Comparison of ENCODE assay signal across 9 cellular contexts in genomic region chr12:108666326-108666995, GRCh38. TPM values are rescaled to one million over a fixed set of nuclear protein-coding genes. Genes with fewer than 3 reads are reported as not detected.
A peak's percentile ranks its signal among the peaks of the same experiment; 100 is the strongest.
DNase-seq lines count a peak whose midpoint lies in the region; ATAC-seq and TF ChIP-seq lines count a peak whose summit lies in the region.
"Had no signal": no experiment of that assay in that cellular context is flagged by ENCODE, and none has a peak within 500 bp of the region (broad histone marks: within the 10 kb centered on the region; RNA-seq: fewer than 3 reads in every experiment).

No MANE protein-coding gene starts in this region.

- H3K27ac Mint-ChIP-seq in H9, result peak overlapping the region; percentile 59 to 95 (median 92); a peak in 6 of 7 replicates
- no peak overlapping the region for H3K27ac Mint-ChIP-seq in activated naive CD8-positive, alpha-beta T cell treated with anti-CD3 and anti-CD28 coated beads, Interleukin-2, amount 50 U/mL, for 24 hours

- H3K4me3 ChIP-seq in smooth muscle cell, result no peak overlapping the region

- no peak for DNase-seq in H9
- DNase-seq in amniotic epithelial cell (ENCODE audit: low read depth), result peak; percentile 57
- peak; percentile 75 for DNase-seq in left ventricle myocardium superior
- no peak for DNase-seq in smooth muscle cell (lab: John Stamatoyannopoulos, UW; ENCODE audit: unreplicated experiment)
- DNase-seq in activated naive CD8-positive, alpha-beta T cell treated with anti-CD3 and anti-CD28 coated beads, Interleukin-2, amount 50 U/mL, for 24 hours, result no peak
- DNase-seq in islet precursor cell, result no peak
- DNase-seq: NCI-H1048 had no signal

- H2AFZ ChIP-seq in H9 (ENCODE audit: low read length) (no peak overlapping the region), smooth muscle cell (ENCODE audit: low read depth) (no peak overlapping the region)

- no peak overlapping the region for H2BK12ac ChIP-seq in H9 (ENCODE audit: insufficient read length, low read depth, low read length)

- H2BK20ac ChIP-seq in H9 (ENCODE audit: low read depth, low read length, poor library complexity, severe bottlenecking), result no peak overlapping the region

- H3K4me2 ChIP-seq in H9 (ENCODE audit: insufficient read depth, insufficient read length, low read length) (no peak overlapping the region), smooth muscle cell (peak overlapping the region; percentile 36)

- H4K5ac ChIP-seq in H9 (ENCODE audit: insufficient read length, low read depth, low read length), result no peak overlapping the region

- no peak overlapping the region for H2BK5ac ChIP-seq in H9 (ENCODE audit: insufficient read length, low read length)

- no peaks in the 10 kb centered on the region for H3K23me2 ChIP-seq in H9 (ENCODE audit: insufficient read length, low read depth, low read length, poor library complexity, severe bottlenecking)

- H3K27me3 ChIP-seq in H9 (ENCODE audit: insufficient read depth, low read length) (no peaks in the 10 kb centered on the region), smooth muscle cell (ENCODE audit: low read depth) (no peaks in the 10 kb centered on the region)

- H3K9ac ChIP-seq in H9 (ENCODE audit: extremely low read depth, insufficient read length, low read length), result no peak overlapping the region
- peak overlapping the region; percentile 15 for H3K9ac ChIP-seq in smooth muscle cell (ENCODE audit: low read depth)

- 0 out of 2 replicates have a peak, but pooled peaks cover 3% of the 10 kb centered on the region for H3K79me2 ChIP-seq in H9 (ENCODE audit: insufficient read depth, low read length)
- peaks cover 93% of the 10 kb centered on the region for H3K79me2 ChIP-seq in smooth muscle cell (ENCODE audit: low read depth)

- H3T11ph ChIP-seq in H9 (ENCODE audit: low read length), result no peak overlapping the region

- H3K4me3 Mint-ChIP-seq in H9, result no peak overlapping the region
- no peak overlapping the region for H3K4me3 Mint-ChIP-seq in activated naive CD8-positive, alpha-beta T cell treated with anti-CD3 and anti-CD28 coated beads, Interleukin-2, amount 50 U/mL, for 24 hours

- H3K27ac ChIP-seq in H9 (ENCODE audit: insufficient read length, low read depth, low read length) (no peak overlapping the region), smooth muscle cell (ENCODE audit: low read depth) (peak overlapping the region; percentile 76)

- peak; percentile 77 for ATAC-seq in left ventricle myocardium superior
- ATAC-seq in activated naive CD8-positive, alpha-beta T cell treated with anti-CD3 and anti-CD28 coated beads, Interleukin-2, amount 50 U/mL, for 24 hours, result no peak
- no peak for ATAC-seq in HG03159 (IDR thresholded peaks at IDR 0.05; ENCODE audit: unreplicated experiment)
- no peak for ATAC-seq in GM18909 (IDR thresholded peaks at IDR 0.05; ENCODE audit: poor library complexity, unreplicated experiment)

- H3K23ac ChIP-seq in H9 (ENCODE audit: insufficient read length, low read depth, low read length), result no peak overlapping the region

- no peak overlapping the region for H3K14ac ChIP-seq in H9 (ENCODE audit: insufficient read depth, low read length)

- no CpG with 5 or more reads among the region's 3 CpGs for WGBS in H9 (ENCODE audit: extremely low coverage, insufficient read length, low lambda C conversion rate)
- WGBS in smooth muscle cell (ENCODE audit: low lambda C conversion rate), result 36% methylated on average over 3 of the region's 3 CpGs

- TF ChIP-seq CTCF in H9 (conservative IDR thresholded peaks at IDR 0.05), result no peak
- TF ChIP-seq CTCF in smooth muscle cell (IDR thresholded peaks at IDR 0.05; ENCODE audit: borderline replicate concordance, insufficient read depth, poor library complexity, severe bottlenecking), result no peak

- peaks cover 0 to 5% (median 4%) of the 10 kb centered on the region in 3 experiments; a peak in 3 of 7 replicates for H3K36me3 Mint-ChIP-seq in H9 (ENCODE audit: insufficient read depth in 1 of 3, low read depth in 3 of 3)
- H3K36me3 Mint-ChIP-seq in activated naive CD8-positive, alpha-beta T cell treated with anti-CD3 and anti-CD28 coated beads, Interleukin-2, amount 50 U/mL, for 24 hours (ENCODE audit: low read depth), result no peaks in the 10 kb centered on the region

- H3F3A ChIP-seq in smooth muscle cell (ENCODE audit: low read depth), result peaks cover 23% of the 10 kb centered on the region

- no peaks in the 10 kb centered on the region for H3K36me3 ChIP-seq in smooth muscle cell (ENCODE audit: low read depth)

- H2AK5ac ChIP-seq in H9 (ENCODE audit: insufficient read length, low read length), result no peak overlapping the region

- no peak overlapping the region for H2BK15ac ChIP-seq in H9 (ENCODE audit: low read depth, low read length)

- H4K8ac ChIP-seq in H9 (replicated peaks; ENCODE audit: insufficient read length, low read depth, low read length), result no peak overlapping the region

- H4K20me1 ChIP-seq in H9 (ENCODE audit: control insufficient read depth, insufficient read depth, insufficient read length) (no peaks in the 10 kb centered on the region), smooth muscle cell (ENCODE audit: low read depth) (peaks cover 10% of the 10 kb centered on the region)

- intact Hi-C loops in left ventricle myocardium superior (cut with micrococcal nuclease), result no loop called here

- H3K18ac ChIP-seq in H9 (ENCODE audit: insufficient read length, low read depth, low read length), result no peak overlapping the region

- H3K9me3 ChIP-seq in H9 (ENCODE audit: control insufficient read depth, low read depth, low read length), result no peaks in the 10 kb centered on the region
- H3K9me3 ChIP-seq in smooth muscle cell (replicated peaks; ENCODE audit: low read depth), result no peaks in the 10 kb centered on the region

- H2BK120ac ChIP-seq in H9 (ENCODE audit: low read depth, low read length, poor library complexity, severe bottlenecking), result no peak overlapping the region

- no peak overlapping the region for H3K56ac ChIP-seq in H9 (ENCODE audit: insufficient read length, low read depth, low read length)

- H3K79me1 ChIP-seq in H9 (ENCODE audit: insufficient read depth, low read depth, low read length, poor library complexity, severe bottlenecking), result no peaks in the 10 kb centered on the region

- H3K4me1 ChIP-seq in H9 (ENCODE audit: insufficient read depth, low read length) (peaks cover 7% of the 10 kb centered on the region), smooth muscle cell (ENCODE audit: low read depth) (peaks cover 19% of the 10 kb centered on the region)

- no peaks in the 10 kb centered on the region for H3K9me3 Mint-ChIP-seq in H9
- no peaks in the 10 kb centered on the region for H3K9me3 Mint-ChIP-seq in activated naive CD8-positive, alpha-beta T cell treated with anti-CD3 and anti-CD28 coated beads, Interleukin-2, amount 50 U/mL, for 24 hours

- peaks cover 34 to 38% of the 10 kb centered on the region in 2 experiments for H3K4me1 Mint-ChIP-seq in H9
- peaks cover 28% of the 10 kb centered on the region for H3K4me1 Mint-ChIP-seq in activated naive CD8-positive, alpha-beta T cell treated with anti-CD3 and anti-CD28 coated beads, Interleukin-2, amount 50 U/mL, for 24 hours

- no peak overlapping the region for H3K4ac ChIP-seq in H9 (ENCODE audit: low read depth, low read length)

- no peaks in the 10 kb centered on the region for H3K27me3 Mint-ChIP-seq in H9 (ENCODE audit: low read depth)
- H3K27me3 Mint-ChIP-seq in activated naive CD8-positive, alpha-beta T cell treated with anti-CD3 and anti-CD28 coated beads, Interleukin-2, amount 50 U/mL, for 24 hours, result no peaks in the 10 kb centered on the region

- no peak overlapping the region for H4K91ac ChIP-seq in H9 (ENCODE audit: insufficient read length, low read depth, low read length)

RNA-seq across cellular contexts. Expression of gene SELPLG, which starts 32.8 kb away (rescaled TPM):
- 0.09 and 0.15 TPM in 2 replicates for total RNA-seq in H9 (2021)
- 4.1 TPM for total RNA-seq in left ventricle myocardium superior
- total RNA-seq in smooth muscle cell, result 1.3 and 2.0 TPM in 2 replicates
- 0.09 and 1.6 TPM in 2 replicates for polyA plus RNA-seq in smooth muscle cell

Comparison
In these comparisons a context has a peak if more than half of its experiments do, and no peak if none do; other contexts are left out.
1. DNase-seq: peak in amniotic epithelial cell (single experiment) and left ventricle myocardium superior (single experiment); none in H9 (single experiment), smooth muscle cell (single experiment), activated naive CD8-positive, alpha-beta T cell treated with anti-CD3 and anti-CD28 coated beads, Interleukin-2, amount 50 U/mL, for 24 hours (single experiment) and islet precursor cell (single experiment).